In genomic region chr3:114456742-114457141, GRCh38 we compare ENCODE assay signal across 12 cellular contexts.
A peak's percentile ranks its signal among the peaks of the same experiment; 100 is the strongest.
DNase-seq lines count a peak whose midpoint lies in the region; ATAC-seq and TF ChIP-seq lines count a peak whose summit lies in the region.
"Had no signal": no experiment of that assay in that cellular context is flagged by ENCODE, and none has a peak within 500 bp of the region (broad histone marks: within the 10 kb centered on the region; RNA-seq: fewer than 3 reads in every experiment).

No MANE protein-coding gene starts in this region.

- H3K27ac Mint-ChIP-seq in activated naive CD8-positive, alpha-beta T cell treated with anti-CD3 and anti-CD28 coated beads, Interleukin-2, amount 50 U/mL, for 24 hours = no peak overlapping the region
- H3K27ac Mint-ChIP-seq: activated CD4-positive, alpha-beta T cell treated with anti-CD3 and anti-CD28 coated beads, Interleukin-2, amount 10 ng/mL, durations not matched to agents 7 days and 5 days had no signal

- H3K4me3 ChIP-seq in GM12864 (ENCODE audit: low read depth, low read length) = no peak overlapping the region; the same call in 1 of the 2 replicates

- H3K4me3 Mint-ChIP-seq in activated naive CD8-positive, alpha-beta T cell treated with anti-CD3 and anti-CD28 coated beads, Interleukin-2, amount 50 U/mL, for 24 hours = no peak overlapping the region
- H3K4me3 Mint-ChIP-seq: activated CD4-positive, alpha-beta T cell treated with anti-CD3 and anti-CD28 coated beads, Interleukin-2, amount 10 ng/mL, durations not matched to agents 7 days and 5 days had no signal

- DNase-seq in GM12864 (ENCODE audit: low read depth) (peak; percentile 79), NCI-H2196 (lab: John Stamatoyannopoulos, UW; ENCODE audit: unreplicated experiment) (peak; percentile 42), COLO668 (lab: John Stamatoyannopoulos, UW; ENCODE audit: unreplicated experiment) (no peak)
- DNase-seq in stimulated activated CD4-positive, alpha-beta T cell treated with anti-CD3 and anti-CD28 coated beads, Interleukin-2, amount 100 ng/mL, for 48 hours = no peak
- no peak for DNase-seq in activated naive CD8-positive, alpha-beta T cell treated with anti-CD3 and anti-CD28 coated beads, Interleukin-2, amount 50 U/mL, for 24 hours
- DNase-seq: activated CD4-positive, alpha-beta T cell treated with anti-CD3 and anti-CD28 coated beads, Interleukin-2, amount 10 ng/mL, durations not matched to agents 7 days and 5 days; anterior cingulate cortex; stimulated activated CD4-positive, alpha-beta T cell treated with anti-CD3 and anti-CD28 coated beads, Interleukin-1b, Interleukin-23, amount 100 ng/mL, for 48 hours; trophoblast cell had no signal

- H3K9me3 Mint-ChIP-seq in activated naive CD8-positive, alpha-beta T cell treated with anti-CD3 and anti-CD28 coated beads, Interleukin-2, amount 50 U/mL, for 24 hours = no peaks in the 10 kb centered on the region
- H3K9me3 Mint-ChIP-seq: activated CD4-positive, alpha-beta T cell treated with anti-CD3 and anti-CD28 coated beads, Interleukin-2, amount 10 ng/mL, durations not matched to agents 7 days and 5 days had no signal

- H3K27me3 Mint-ChIP-seq in activated naive CD8-positive, alpha-beta T cell treated with anti-CD3 and anti-CD28 coated beads, Interleukin-2, amount 50 U/mL, for 24 hours = no peaks in the 10 kb centered on the region

- peak; percentile 83 for ATAC-seq in GM19372 (IDR thresholded peaks at IDR 0.05; ENCODE audit: low read depth, unreplicated experiment)
- peak; percentile 77 for ATAC-seq in HG02938 (IDR thresholded peaks at IDR 0.05; ENCODE audit: unreplicated experiment)
- no peak for ATAC-seq in SK-N-SH treated with all-trans-retinoic acid at 6 μM for 48 hours
- no peak for ATAC-seq in activated naive CD8-positive, alpha-beta T cell treated with anti-CD3 and anti-CD28 coated beads, Interleukin-2, amount 50 U/mL, for 24 hours

- H3K4me1 Mint-ChIP-seq in activated naive CD8-positive, alpha-beta T cell treated with anti-CD3 and anti-CD28 coated beads, Interleukin-2, amount 50 U/mL, for 24 hours = peaks cover 7% of the 10 kb centered on the region

- no peak for TF ChIP-seq CTCF in GM12864 (IDR thresholded peaks at IDR 0.05; ENCODE audit: low read depth, low read length, missing control alignments)

- no peaks in the 10 kb centered on the region for H3K36me3 Mint-ChIP-seq in activated naive CD8-positive, alpha-beta T cell treated with anti-CD3 and anti-CD28 coated beads, Interleukin-2, amount 50 U/mL, for 24 hours (ENCODE audit: low read depth)

TF ChIP-seq in SK-N-SH treated with all-trans-retinoic acid at 6 μM for 48 hours, 23 proteins besides CTCF, POLR2A, EP300 and RAD21:
- TF ChIP-seq ZNF8 (CRISPR knock-in tag; IDR thresholded peaks at IDR 0.05) = no peak
- no peak for TF ChIP-seq POU6F1 (CRISPR knock-in tag; IDR thresholded peaks at IDR 0.05; ENCODE audit: borderline replicate concordance, low read depth)
- TF ChIP-seq TCF4 (CRISPR knock-in tag; IDR thresholded peaks at IDR 0.05; ENCODE audit: borderline replicate concordance) = no peak
- TF ChIP-seq SNAI2 (CRISPR knock-in tag; IDR thresholded peaks at IDR 0.05) = no peak
- no peak for TF ChIP-seq TOX (CRISPR knock-in tag; IDR thresholded peaks at IDR 0.05; ENCODE audit: borderline replicate concordance)
- TF ChIP-seq BACH2 (CRISPR knock-in tag; IDR thresholded peaks at IDR 0.05; ENCODE audit: borderline replicate concordance) = no peak
- no peak for TF ChIP-seq PPARA (CRISPR knock-in tag; IDR thresholded peaks at IDR 0.05; ENCODE audit: borderline replicate concordance)
- TF ChIP-seq RARB (CRISPR knock-in tag; IDR thresholded peaks at IDR 0.05) = no peak
- TF ChIP-seq ZNF565 (CRISPR knock-in tag; conservative IDR thresholded peaks at IDR 0.05; ENCODE audit: low read depth) = no peak
- no peak for TF ChIP-seq TSHZ2 (CRISPR knock-in tag; IDR thresholded peaks at IDR 0.05)
- TF ChIP-seq CSRNP3 (CRISPR knock-in tag; IDR thresholded peaks at IDR 0.05) = no peak
- TF ChIP-seq ESRRG (CRISPR knock-in tag; IDR thresholded peaks at IDR 0.05) = no peak
- TF ChIP-seq ZNF70 (CRISPR knock-in tag; IDR thresholded peaks at IDR 0.05) = no peak
- no peak for TF ChIP-seq ARNTL (CRISPR knock-in tag; IDR thresholded peaks at IDR 0.05; ENCODE audit: borderline replicate concordance, low read depth)

Comparison
In these comparisons a context has a peak if more than half of its experiments do, and no peak if none do; other contexts are left out.
1. DNase-seq: peak in GM12864 (single experiment) and NCI-H2196 (single experiment); none in COLO668 (single experiment), stimulated activated CD4-positive, alpha-beta T cell treated with anti-CD3 and anti-CD28 coated beads, Interleukin-2, amount 100 ng/mL, for 48 hours (0 of 2) and activated naive CD8-positive, alpha-beta T cell treated with anti-CD3 and anti-CD28 coated beads, Interleukin-2, amount 50 U/mL, for 24 hours (single experiment).
2. ATAC-seq: peak in GM19372 (single experiment) and HG02938 (single experiment); none in SK-N-SH treated with all-trans-retinoic acid at 6 μM for 48 hours (single experiment) and activated naive CD8-positive, alpha-beta T cell treated with anti-CD3 and anti-CD28 coated beads, Interleukin-2, amount 50 U/mL, for 24 hours (single experiment).